12 cellular contexts compared by ENCODE assay signal in genomic region chr4:151865327-151865726, GRCh38.
DNase-seq lines count a peak whose midpoint lies in the region; ATAC-seq, FAIRE-seq and TF ChIP-seq lines count a peak whose summit lies in the region.
"Had no signal": no experiment of that assay in that cellular context is flagged by ENCODE, and none has a peak within 500 bp of the region (broad histone marks: within the 10 kb centered on the region; RNA-seq: fewer than 3 reads in every experiment).

No MANE protein-coding gene starts in this region.

- ATAC-seq in pancreas (peak in 3 of 4 donors; percentile 32 to 83 (median 79)), GM19328 (IDR thresholded peaks at IDR 0.05; ENCODE audit: unreplicated experiment) (no peak), GM18868 (IDR thresholded peaks at IDR 0.05; ENCODE audit: unreplicated experiment) (no peak)

- POLR2A ChIA-PET in activated CD4-positive, alpha-beta memory T cell treated with anti-CD3 and anti-CD28 coated beads, Interleukin-2, amount 10 ng/mL, durations not matched to agents 7 days and 5 days (lab: Charles Lee) = no interaction called here

- intact Hi-C loops in pancreas (cut with DNase I) = no loop called here

- no peak overlapping the region for H3K4me3 ChIP-seq in pancreas
- H3K4me3 ChIP-seq: thoracic aorta had no signal

- H3K4me3 Mint-ChIP-seq in activated CD4-positive, alpha-beta memory T cell treated with anti-CD3 and anti-CD28 coated beads, Interleukin-2, amount 10 ng/mL, durations not matched to agents 7 days and 5 days = no peak overlapping the region
- H3K4me3 Mint-ChIP-seq: H9 had no signal

- WGBS in pancreas, 2 donors = 17 to 24% methylated on average over 4 of the region's 4 CpGs

- H3K36me3 Mint-ChIP-seq in activated CD4-positive, alpha-beta memory T cell treated with anti-CD3 and anti-CD28 coated beads, Interleukin-2, amount 10 ng/mL, durations not matched to agents 7 days and 5 days (ENCODE audit: low read depth) = no peaks in the 10 kb centered on the region

- CTCF ChIA-PET in activated CD4-positive, alpha-beta memory T cell treated with anti-CD3 and anti-CD28 coated beads, Interleukin-2, amount 10 ng/mL, durations not matched to agents 7 days and 5 days (lab: Charles Lee) = interaction anchor here (0.7 to 0.8 kb wide), 2 partner anchors 64 to 1193 kb away, joined by 3 to 4 read pairs; no protein-coding TSS in a partner anchor

- no peaks in the 10 kb centered on the region for H3K36me3 ChIP-seq in pancreas
- H3K36me3 ChIP-seq: thoracic aorta had no signal

- FAIRE-seq in pancreas (lab: Jason Lieb, UNC) = no peak

- H3K4me1 ChIP-seq in pancreas = no peaks in the 10 kb centered on the region

- TF ChIP-seq CTCF in pancreas (IDR thresholded peaks at IDR 0.05) = no peak

- no peak overlapping the region for H3K27ac ChIP-seq in pancreas
- H3K27ac ChIP-seq: thoracic aorta had no signal

- H3K4me1 Mint-ChIP-seq in activated CD4-positive, alpha-beta memory T cell treated with anti-CD3 and anti-CD28 coated beads, Interleukin-2, amount 10 ng/mL, durations not matched to agents 7 days and 5 days = no peaks in the 10 kb centered on the region

- no peaks in the 10 kb centered on the region for H3K9me3 ChIP-seq in pancreas
- H3K9me3 ChIP-seq: thoracic aorta had no signal

- no peak overlapping the region for H3K27ac Mint-ChIP-seq in activated CD4-positive, alpha-beta memory T cell treated with anti-CD3 and anti-CD28 coated beads, Interleukin-2, amount 10 ng/mL, durations not matched to agents 7 days and 5 days
- H3K27ac Mint-ChIP-seq: H9 had no signal

- no peaks in the 10 kb centered on the region for H3K27me3 ChIP-seq in pancreas

- peaks cover 3% of the 10 kb centered on the region for H3K27me3 Mint-ChIP-seq in activated CD4-positive, alpha-beta memory T cell treated with anti-CD3 and anti-CD28 coated beads, Interleukin-2, amount 10 ng/mL, durations not matched to agents 7 days and 5 days

- DNase-seq in COLO668 (lab: John Stamatoyannopoulos, UW; ENCODE audit: unreplicated experiment) (peak; percentile 6), NCI-H1694 treated with DMSO at 0.1 percent for 48 hours (lab: John Stamatoyannopoulos, UW) (peak; percentile 82), cerebellum (ENCODE audit: low spot score) (peak; percentile 66), pancreas (peak in 3 of 6 donors; percentile 10 to 63 (median 58)), NCI-H446 (lab: John Stamatoyannopoulos, UW) (no peak)
- no peak for DNase-seq in activated CD4-positive, alpha-beta memory T cell treated with anti-CD3 and anti-CD28 coated beads, Interleukin-2, amount 10 ng/mL, durations not matched to agents 7 days and 5 days
- DNase-seq: activated CD4-positive, alpha-beta T cell treated with anti-CD3 and anti-CD28 coated beads for 1 hour; H9; stimulated activated CD4-positive, alpha-beta T cell treated with anti-CD3 and anti-CD28 coated beads, Interleukin-1b, Interleukin-23, amount 100 ng/mL, for 48 hours had no signal

- H3K9me3 Mint-ChIP-seq in activated CD4-positive, alpha-beta memory T cell treated with anti-CD3 and anti-CD28 coated beads, Interleukin-2, amount 10 ng/mL, durations not matched to agents 7 days and 5 days = peaks cover 4% of the 10 kb centered on the region

Comparison
In these comparisons a context has a peak if more than half of its experiments do, and no peak if none do; other contexts are left out.
1. DNase-seq: peak in COLO668 (single experiment), NCI-H1694 treated with DMSO at 0.1 percent for 48 hours (single experiment) and cerebellum (single experiment); none in NCI-H446 (0 of 2) and activated CD4-positive, alpha-beta memory T cell treated with anti-CD3 and anti-CD28 coated beads, Interleukin-2, amount 10 ng/mL, durations not matched to agents 7 days and 5 days (single experiment).
2. ATAC-seq: peak in pancreas (3 of 4); none in GM19328 (single experiment) and GM18868 (single experiment).